In the genomic region with DNA sequence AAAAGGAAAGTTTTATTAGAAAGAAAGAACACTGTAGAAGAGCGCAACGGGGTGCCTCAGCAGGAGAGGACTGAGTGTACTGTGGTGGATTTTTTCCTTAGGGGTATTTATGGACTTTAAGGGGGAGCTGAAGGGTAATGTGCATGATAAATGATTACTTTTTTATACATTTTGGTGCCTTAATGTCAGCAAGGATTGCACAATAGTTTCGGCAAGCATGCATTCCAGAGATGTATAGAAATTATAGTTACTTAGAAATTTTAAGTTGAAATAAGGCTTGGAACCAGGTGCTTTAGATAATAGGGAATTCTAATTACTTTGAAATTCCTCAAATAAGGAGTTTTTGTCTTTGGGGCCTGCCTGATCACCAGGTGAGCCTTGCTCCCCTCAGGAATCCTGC, we compare ENCODE assay signal across 11 cellular contexts. TPM values are rescaled to one million over a fixed set of nuclear protein-coding genes. Genes with fewer than 3 reads are reported as not detected.
"Had no signal": no experiment of that assay in that cellular context is flagged by ENCODE, and none has a peak within 500 bp of the region (broad histone marks: within the 10 kb centered on the region; RNA-seq: fewer than 3 reads in every experiment).

No MANE protein-coding gene starts in this region.

- DNase-seq: GM23248, GOT3, H7, H9, HCEC 1CT, HFFc6 had no signal

- H3K27ac Mint-ChIP-seq: GM23338, H9, HFFc6 had no signal

- H3K36me3 ChIP-seq: HAP-1 had no signal

- H3K9me3 ChIP-seq: HAP-1 had no signal

- H3K4me1 Mint-ChIP-seq: GM23338, H9 had no signal

- H3K27ac ChIP-seq: GM23248 had no signal

- H2AFZ ChIP-seq: GM23248, GM23338 had no signal

- H3K4me2 ChIP-seq: GM23338 had no signal

- H3K9ac ChIP-seq: GM23248 had no signal

- H3K4me3 Mint-ChIP-seq: GM23338, H9, HFFc6 had no signal

- H3K4me3 ChIP-seq: GM23248, GM23338, HAP-1 had no signal

- H3K4me1 ChIP-seq: HAP-1 had no signal

- ATAC-seq: GM23338, HCT116 had no signal

RNA-seq across cellular contexts. Expression of gene SERPINA7, which starts 30.5 kb away (rescaled TPM):
- total RNA-seq: GM23248, GM23338, H1, H4, H7, H9, HFFc6 had no signal
- polyA plus RNA-seq: GM23248, GM23338, H1 had no signal
